Comparison of ENCODE assay signal across 8 cellular contexts in the genomic region with DNA sequence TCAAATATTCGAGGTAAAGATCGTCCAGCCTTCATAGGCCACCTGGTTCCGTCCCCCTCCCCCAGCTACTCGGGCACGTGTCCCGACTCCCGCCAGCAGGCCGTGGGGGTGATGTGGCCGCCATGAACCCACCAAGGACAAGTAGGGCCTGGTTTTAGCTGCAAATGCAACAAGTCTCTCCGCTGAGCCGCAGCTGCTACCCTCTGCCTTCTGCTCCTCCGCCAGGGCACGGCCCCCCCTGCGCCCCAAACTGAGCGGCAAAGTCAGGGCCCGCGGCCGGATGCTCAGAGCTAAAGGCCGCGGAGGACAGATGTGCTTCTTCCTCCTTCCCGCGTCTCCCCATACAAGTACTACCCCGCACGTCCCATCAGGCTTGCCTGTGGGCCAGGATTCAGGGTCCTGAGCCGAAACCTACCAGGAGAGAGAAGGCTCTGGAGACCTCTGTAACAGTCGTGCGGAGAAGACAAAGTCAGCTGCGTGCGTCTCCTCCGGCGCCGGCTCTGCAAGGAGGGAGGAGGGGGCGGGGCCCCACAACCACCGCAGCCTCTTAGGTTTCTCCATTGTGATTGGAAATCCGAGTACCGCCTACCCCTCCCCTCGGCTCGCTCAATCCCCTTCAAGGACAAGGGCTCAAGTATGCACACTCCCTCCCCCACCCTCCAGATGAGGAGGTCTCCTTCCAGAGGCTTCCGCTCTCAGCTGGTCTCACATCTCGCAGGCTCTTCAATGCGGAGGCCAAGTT. TPM values are rescaled to one million over a fixed set of nuclear protein-coding genes. Genes with fewer than 3 reads are reported as not detected.
DNase-seq lines count a peak whose midpoint lies in the region; ATAC-seq lines count a peak whose summit lies in the region.

A gene (minus strand): TSS at position 507 of the 742 bp plus-strand sequence. CDS start 3,171 bp downstream, outside the sequence.

- H3K36me3 Mint-ChIP-seq in activated CD4-positive, alpha-beta T cell treated with anti-CD3 and anti-CD28 coated beads for 36 hours (ENCODE audit: low read depth): peaks cover 46% of the 10 kb centered on the region

- POLR2A ChIA-PET in activated CD4-positive, alpha-beta T cell treated with anti-CD3 and anti-CD28 coated beads for 36 hours (lab: Charles Lee): interaction anchor here (0.6 to 2.0 kb wide), 9 partner anchors 9 to 156 kb away, joined by 3 to 8 read pairs (median 6); a partner anchor contains a TSS

- intact Hi-C loops in activated CD4-positive, alpha-beta T cell treated with anti-CD3 and anti-CD28 coated beads for 36 hours (cut with DNase I, micrococcal nuclease): loop anchor here (1.0 to 5.0 kb wide), 9 partner anchors 19 to 975 kb away; a partner anchor contains a TSS

- CTCF ChIA-PET in activated CD4-positive, alpha-beta T cell treated with anti-CD3 and anti-CD28 coated beads for 36 hours (lab: Charles Lee): interaction anchor here (0.5 to 3.2 kb wide), 7 partner anchors 10 to 277 kb away, joined by 3 to 19 read pairs (median 4); no protein-coding TSS in a partner anchor

- peak within 1 kb of the TSS; percentile 81 for H3K4me3 Mint-ChIP-seq in activated CD4-positive, alpha-beta T cell treated with anti-CD3 and anti-CD28 coated beads for 36 hours

- ATAC-seq in GM19035 (IDR thresholded peaks at IDR 0.05; ENCODE audit: unreplicated experiment) (peak; percentile 95), HG03354 (IDR thresholded peaks at IDR 0.05; ENCODE audit: poor library complexity, severe bottlenecking, unreplicated experiment) (peak; percentile 94)
- peak; percentile 97 for ATAC-seq in activated CD4-positive, alpha-beta T cell treated with anti-CD3 and anti-CD28 coated beads for 36 hours

- peaks cover 45% of the 10 kb centered on the region for H3K4me1 Mint-ChIP-seq in activated CD4-positive, alpha-beta T cell treated with anti-CD3 and anti-CD28 coated beads for 36 hours

- DNase-seq in AG20443 (ENCODE audit: low spot score) (peak; percentile 94), NCI-H524 (lab: John Stamatoyannopoulos, UW) (peak; percentile 95 to 98), kidney tubule cell (ENCODE audit: low spot score) (peak; percentile 96)
- DNase-seq in activated CD4-positive, alpha-beta T cell treated with anti-CD3 and anti-CD28 coated beads for 36 hours: peak; percentile 97
- DNase-seq in stimulated activated CD4-positive, alpha-beta T cell treated with anti-CD3 and anti-CD28 coated beads, Interleukin-1b, Interleukin-23, amount 100 ng/mL, for 48 hours: peak; percentile 97

- H3K27ac ChIP-seq in cingulate gyrus (ENCODE audit: low read depth, low read length): peak within 1 kb of the TSS; percentile 87

- H3K9me3 Mint-ChIP-seq in activated CD4-positive, alpha-beta T cell treated with anti-CD3 and anti-CD28 coated beads for 36 hours (ENCODE audit: low read depth): no peaks in the 10 kb centered on the region

- peak within 1 kb of the TSS; percentile 99 for H3K27ac Mint-ChIP-seq in activated CD4-positive, alpha-beta T cell treated with anti-CD3 and anti-CD28 coated beads for 36 hours

- no peaks in the 10 kb centered on the region for H3K27me3 Mint-ChIP-seq in activated CD4-positive, alpha-beta T cell treated with anti-CD3 and anti-CD28 coated beads for 36 hours

RNA-seq across cellular contexts. Expression of the gene that starts here (rescaled TPM):
- total RNA-seq in activated CD4-positive, alpha-beta T cell treated with anti-CD3 and anti-CD28 coated beads for 36 hours: 1,000 to 10,000 TPM in 1 of 2 experiments, 100 to 1,000 TPM in 1; 918 to 1,852 TPM

Comparison
In these comparisons a context has a peak if more than half of its experiments do, and no peak if none do; other contexts are left out.
1. Peak in every context shown above with its lines: DNase-seq, ATAC-seq and H3K27ac ChIP-seq.